ENCODE assay signal across 21 cellular contexts in the genomic region with DNA sequence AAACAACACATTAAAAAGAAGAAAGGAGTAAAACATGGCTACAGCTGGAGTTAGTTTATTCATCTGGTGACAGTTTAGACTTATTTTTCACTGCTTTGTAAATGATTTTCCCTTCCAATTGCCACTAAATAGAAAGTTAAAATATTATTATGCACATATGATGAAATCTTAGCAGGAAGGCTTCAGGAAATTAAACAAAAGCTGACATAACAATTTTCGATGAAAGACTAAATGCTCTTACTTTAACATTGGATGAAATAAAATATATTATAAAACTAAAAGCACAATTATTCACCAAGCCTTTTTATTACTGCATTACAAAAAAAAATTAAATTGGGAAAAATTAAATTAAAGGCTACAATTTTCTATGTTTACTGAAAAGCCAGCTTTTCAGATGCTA.
DNase-seq lines count a peak whose midpoint lies in the region; ATAC-seq, FAIRE-seq and TF ChIP-seq lines count a peak whose summit lies in the region.
"Had no signal": no experiment of that assay in that cellular context is flagged by ENCODE, and none has a peak within 500 bp of the region (broad histone marks: within the 10 kb centered on the region; RNA-seq: fewer than 3 reads in every experiment).

No MANE protein-coding gene starts in this region.

- H2BK120ac ChIP-seq in IMR-90 (ENCODE audit: low read depth, low read length), result no peak overlapping the region

- no peaks in the 10 kb centered on the region for H3K36me3 ChIP-seq in A673 (ENCODE audit: insufficient read depth, low read length, poor library complexity, severe bottlenecking)
- no peaks in the 10 kb centered on the region for H3K36me3 ChIP-seq in IMR-90 (ENCODE audit: control insufficient read depth, insufficient read depth, low read length)
- H3K36me3 ChIP-seq in K562 (ENCODE audit: control insufficient read depth, insufficient read depth, low read length), result no peaks in the 10 kb centered on the region
- H3K36me3 ChIP-seq in upper lobe of right lung, result no peaks in the 10 kb centered on the region
- H3K36me3 ChIP-seq: BLaER1 treated with 17β-estradiol and CSF1 and Interleukin-3, amounts not matched to agents 10 nM and 100 nM had no signal

- H3K79me1 ChIP-seq in IMR-90 (ENCODE audit: low read depth in 1 of 2, low read length in 2 of 2), result no peaks in the 10 kb centered on the region

- no peak overlapping the region for H3K14ac ChIP-seq in IMR-90 (replicated peaks; ENCODE audit: low read depth, low read length)

- H3K27ac ChIP-seq in A673 (ENCODE audit: low read depth, low read length, poor library complexity, severe bottlenecking) (peak overlapping the region; percentile 6), IMR-90 (ENCODE audit: insufficient read depth, low read length) (no peak overlapping the region), K562 (ENCODE audit: extremely low read depth, low read depth, low read length) (no peak overlapping the region), upper lobe of right lung (no peak overlapping the region)
- H3K27ac ChIP-seq: BLaER1 treated with 17β-estradiol and CSF1 and Interleukin-3, amounts not matched to agents 10 nM and 100 nM; C4-2B had no signal

- H3K79me2 ChIP-seq in K562 (ENCODE audit: control insufficient read depth, insufficient read depth, low read length), result no peaks in the 10 kb centered on the region

- dilution Hi-C loops in IMR-90 (cut with HindIII; ENCODE audit: low sequenced_read_pairs, unreplicated experiment), result no loop called here

- WGBS in IMR-90 (ENCODE audit: extremely low coverage in 2 of 2, insufficient read length in 1 of 2), 2 experiments, result no CpG with 5 or more reads among the region's 1 CpG
- 5% methylated on average over 1 of the region's 1 CpG for WGBS in K562 (ENCODE audit: insufficient coverage, low coverage, missing lambda C conversion rate)

- no TSS peak for BruUV-seq in A673 (replicated peaks; lab: Mats Ljungman, UMichigan)
- no TSS peak for BruUV-seq in IMR-90 (replicated peaks; lab: Mats Ljungman, UMichigan)
- BruUV-seq in K562 (replicated peaks; lab: Mats Ljungman, UMichigan), result no TSS peak

- TF ChIP-seq EP300 in K562 (IDR thresholded peaks at IDR 0.05; ENCODE audit: low read length), result no peak

- intact Hi-C loops in A673 (cut with micrococcal nuclease; ENCODE audit: unreplicated experiment), result no loop called here
- intact Hi-C loops in IMR-90 (cut with micrococcal nuclease), result no loop called here
- intact Hi-C loops in K562 (cut with micrococcal nuclease), result no loop called here
- intact Hi-C loops in upper lobe of right lung (cut with DNase I), result no loop called here

- peaks cover 10% of the 10 kb centered on the region for H3K4me1 ChIP-seq in A673 (ENCODE audit: insufficient read depth, low read length, poor library complexity, severe bottlenecking)
- no peaks in the 10 kb centered on the region for H3K4me1 ChIP-seq in IMR-90 (ENCODE audit: control insufficient read depth, insufficient read depth, low read length)
- no peaks in the 10 kb centered on the region for H3K4me1 ChIP-seq in K562 (replicated peaks in 1 of 2; ENCODE audit: control insufficient read depth in 2 of 2, insufficient read depth in 2 of 2, low read length in 2 of 2)
- no peaks in the 10 kb centered on the region for H3K4me1 ChIP-seq in upper lobe of right lung
- H3K4me1 ChIP-seq: BLaER1 treated with 17β-estradiol and CSF1 and Interleukin-3, amounts not matched to agents 10 nM and 100 nM; Caco-2 had no signal

- TF ChIP-seq POLR2A in IMR-90 (IDR thresholded peaks at IDR 0.05; ENCODE audit: low read depth, low read length) (no peak), K562 (conservative IDR thresholded peaks at IDR 0.05) (no peak)

- H3K27me3 ChIP-seq in A673 (replicated peaks; ENCODE audit: insufficient read depth, low read depth, low read length, poor library complexity), result no peaks in the 10 kb centered on the region
- no peaks in the 10 kb centered on the region for H3K27me3 ChIP-seq in IMR-90 (ENCODE audit: control insufficient read depth, insufficient read depth, low read length)
- H3K27me3 ChIP-seq in K562 (ENCODE audit: control insufficient read depth in 2 of 2, insufficient read depth in 2 of 2, low read length in 2 of 2), result no peaks in the 10 kb centered on the region
- no peaks in the 10 kb centered on the region for H3K27me3 ChIP-seq in upper lobe of right lung
- H3K27me3 ChIP-seq: BLaER1 treated with 17β-estradiol and CSF1 and Interleukin-3, amounts not matched to agents 10 nM and 100 nM had no signal

- ATAC-seq in IMR-90 (ENCODE audit: low read depth) (no peak), K562 (no peak), GM21360 (IDR thresholded peaks at IDR 0.05; ENCODE audit: unreplicated experiment) (no peak), upper lobe of right lung (no peak)
- ATAC-seq: CD8-positive, alpha-beta T cell; GM12878 had no signal

- H3K4ac ChIP-seq in IMR-90 (ENCODE audit: low read depth, low read length), result no peak overlapping the region

- no peak overlapping the region for H3K56ac ChIP-seq in IMR-90 (ENCODE audit: extremely low read depth, insufficient read depth, low read length)

- H3K9ac ChIP-seq in IMR-90 (ENCODE audit: low read depth, low read length) (no peak overlapping the region), K562 (ENCODE audit: insufficient read depth in 1 of 2, low read depth in 2 of 2, low read length in 2 of 2) (no peak overlapping the region)
- H3K9ac ChIP-seq: BLaER1 treated with 17β-estradiol and CSF1 and Interleukin-3, amounts not matched to agents 10 nM and 100 nM had no signal

- no peak overlapping the region for H2BK20ac ChIP-seq in IMR-90 (ENCODE audit: low read depth, low read length)

- H2BK15ac ChIP-seq in IMR-90 (ENCODE audit: low read depth, low read length), result no peak overlapping the region

- no peak for FAIRE-seq in K562 (lab: Jason Lieb, UNC)
- FAIRE-seq: A204.1, D721Med, GM12878, GM12892, GM18507 had no signal

- H3K9me3 ChIP-seq in A673 (ENCODE audit: low read depth, low read length, poor library complexity, severe bottlenecking) (peaks cover 3% of the 10 kb centered on the region), IMR-90 (ENCODE audit: control insufficient read depth, insufficient read depth, low read length) (no peaks in the 10 kb centered on the region), K562 (replicated peaks; ENCODE audit: control insufficient read depth, insufficient read depth, low read depth, low read length) (no peaks in the 10 kb centered on the region), upper lobe of right lung (no peaks in the 10 kb centered on the region)
- H3K9me3 ChIP-seq: BLaER1 treated with 17β-estradiol and CSF1 and Interleukin-3, amounts not matched to agents 10 nM and 100 nM; Caco-2 had no signal

- no peak overlapping the region for H2AK5ac ChIP-seq in IMR-90 (ENCODE audit: low read depth, low read length)

- H2AFZ ChIP-seq in IMR-90 (replicated peaks; ENCODE audit: low read length, poor library complexity), result no peak overlapping the region
- H2AFZ ChIP-seq in K562 (ENCODE audit: low read depth, low read length), result no peak overlapping the region

- no peak overlapping the region for H4K91ac ChIP-seq in IMR-90 (ENCODE audit: insufficient read depth, low read depth, low read length)

- POLR2A ChIA-PET in A673 (lab: Charles Lee; ENCODE audit: low non-redundant PET) (no interaction called here), IMR-90 (lab: Charles Lee; ENCODE audit: unreplicated experiment) (no interaction called here), K562 (lab: Yijun Ruan, JAX) (no interaction called here)

- H3K4me3 ChIP-seq in A673 (ENCODE audit: low read depth, low read length, poor library complexity, severe bottlenecking) (peak overlapping the region; percentile 14), IMR-90 (ENCODE audit: insufficient read depth, low read depth, low read length) (no peak overlapping the region), K562 (no peak overlapping the region), upper lobe of right lung (no peak overlapping the region)
- H3K4me3 ChIP-seq: BLaER1 treated with 17β-estradiol and CSF1 and Interleukin-3, amounts not matched to agents 10 nM and 100 nM; GM12878 had no signal

- TF ChIP-seq CTCF in A673 (conservative IDR thresholded peaks at IDR 0.05; ENCODE audit: low read depth, low read length) (no peak), IMR-90 (conservative IDR thresholded peaks at IDR 0.05; ENCODE audit: low read depth, low read length) (no peak), K562 (IDR thresholded peaks at IDR 0.05 in 2 of 3, conservative IDR thresholded peaks at IDR 0.05 in 1 of 3; ENCODE audit: insufficient read depth in 2 of 3, low read depth in 1 of 3, low read length in 3 of 3) (no peak), upper lobe of right lung (IDR thresholded peaks at IDR 0.05) (no peak)

- H4K8ac ChIP-seq in IMR-90 (ENCODE audit: low read depth in 2 of 2, low read length in 2 of 2), result no peak overlapping the region

- CTCF ChIA-PET in A673 (lab: Charles Lee), result no interaction called here
- CTCF ChIA-PET in IMR-90 (lab: Yijun Ruan, JAX), result no interaction called here
- CTCF ChIA-PET in K562 (lab: Yijun Ruan, JAX; ENCODE audit: low intra/inter-chr PET ratio), result no interaction called here

- no peak for TF ChIP-seq RAD21 in IMR-90 (IDR thresholded peaks at IDR 0.05; ENCODE audit: low read length)
- no peak for TF ChIP-seq RAD21 in K562 (CRISPR knock-in tag; conservative IDR thresholded peaks at IDR 0.05 in 1 of 2, IDR thresholded peaks at IDR 0.05 in 1 of 2)

- H3K4me2 ChIP-seq in IMR-90 (ENCODE audit: low read depth, low read length) (no peak overlapping the region), K562 (ENCODE audit: insufficient read depth, low read length) (no peak overlapping the region)
- H3K4me2 ChIP-seq: BLaER1 treated with 17β-estradiol and CSF1 and Interleukin-3, amounts not matched to agents 10 nM and 100 nM had no signal

- H2BK5ac ChIP-seq in IMR-90 (ENCODE audit: low read depth, low read length, poor library complexity, severe bottlenecking), result no peak overlapping the region

- DNase-seq in A673 (ENCODE audit: low spot score) (no peak), IMR-90 (no peak), K562 (ENCODE audit: extremely low read depth in 1 of 4, low spot score in 3 of 4) (no peak), EL (no peak), upper lobe of right lung (no peak)
- DNase-seq: 8988T; AML-193; Caco-2; Calu3; CD4-positive, alpha-beta T cell; CD8-positive, alpha-beta T cell; DMS79 treated with DMSO at 0.1 percent for 48 hours; GDM1 had no signal

- H4K20me1 ChIP-seq in IMR-90 (ENCODE audit: insufficient read depth, low read length) (no peaks in the 10 kb centered on the region), K562 (replicated peaks; ENCODE audit: control insufficient read depth, insufficient read depth, low read length) (no peaks in the 10 kb centered on the region)
- H4K20me1 ChIP-seq: BLaER1 treated with 17β-estradiol and CSF1 and Interleukin-3, amounts not matched to agents 10 nM and 100 nM had no signal

- H4K5ac ChIP-seq in IMR-90 (ENCODE audit: low read depth, low read length), result no peak overlapping the region

- no peak overlapping the region for H2AK9ac ChIP-seq in IMR-90 (replicated peaks; ENCODE audit: low read depth, low read length, poor library complexity)

- H3K9me1 ChIP-seq in IMR-90 (ENCODE audit: insufficient read depth, low read length) (no peaks in the 10 kb centered on the region), K562 (ENCODE audit: control insufficient read depth, insufficient read depth, low read length) (no peaks in the 10 kb centered on the region)

- H3K23ac ChIP-seq in IMR-90 (ENCODE audit: low read depth, low read length), result no peak overlapping the region

- no peak overlapping the region for H3K18ac ChIP-seq in IMR-90 (ENCODE audit: low read depth, low read length)

- in situ Hi-C loops in IMR-90 (cut with MboI; ENCODE audit: low sequenced_read_pairs) (no loop called here), K562 (cut with MboI) (no loop called here)
